13 cellular contexts compared by ENCODE assay signal in genomic region chr4:188941524-188942109, GRCh38.
DNase-seq lines count a peak whose midpoint lies in the region; ATAC-seq and TF ChIP-seq lines count a peak whose summit lies in the region.
"Had no signal": no experiment of that assay in that cellular context is flagged by ENCODE, and none has a peak within 500 bp of the region (broad histone marks: within the 10 kb centered on the region; RNA-seq: fewer than 3 reads in every experiment).

No MANE protein-coding gene starts in this region.

- H3K4me1 ChIP-seq in mesenchymal stem cell (ENCODE audit: control insufficient read depth, insufficient read depth, low read depth, low read length), result peaks cover 2% of the 10 kb centered on the region
- H3K4me1 ChIP-seq in vagina, result no peaks in the 10 kb centered on the region

- WGBS in mesenchymal stem cell, result 0% methylated on average over 3 of the region's 3 CpGs

- no peak overlapping the region for H4K8ac ChIP-seq in mesenchymal stem cell (ENCODE audit: low read length)

- TF ChIP-seq POLR2A in vagina (IDR thresholded peaks at IDR 0.05), result no peak

- H3K9me3 ChIP-seq in mesenchymal stem cell (ENCODE audit: control insufficient read depth, low read length) (no peaks in the 10 kb centered on the region), vagina (no peaks in the 10 kb centered on the region)

- H3K4me3 Mint-ChIP-seq in activated T-cell treated with anti-CD3 and anti-CD28 coated beads, Interleukin-2, amount 50 U/mL, for 4 hours, result no peak overlapping the region
- H3K4me3 Mint-ChIP-seq: neural crest cell had no signal

- H4K91ac ChIP-seq in mesenchymal stem cell (ENCODE audit: low read length), result no peak overlapping the region

- intact Hi-C loops in vagina (cut with DNase I), result no loop called here

- no peak for ATAC-seq in GM18520 (IDR thresholded peaks at IDR 0.05; ENCODE audit: unreplicated experiment)
- ATAC-seq in activated T-cell treated with anti-CD3 and anti-CD28 coated beads, Interleukin-2, amount 50 U/mL, for 4 hours, result no peak

- H3K36me3 Mint-ChIP-seq in activated T-cell treated with anti-CD3 and anti-CD28 coated beads, Interleukin-2, amount 50 U/mL, for 4 hours (ENCODE audit: insufficient read depth), result no peaks in the 10 kb centered on the region

- no peak overlapping the region for H3K23ac ChIP-seq in mesenchymal stem cell (ENCODE audit: low read length in 2 of 2)

- no peak overlapping the region for H2BK15ac ChIP-seq in mesenchymal stem cell (ENCODE audit: low read depth, poor library complexity, severe bottlenecking)

- peak overlapping the region in 1 of 2 experiments; percentile 2 for H3K4ac ChIP-seq in mesenchymal stem cell (ENCODE audit: low read depth in 1 of 2, low read length in 2 of 2)

- no peak overlapping the region for H3K4me2 ChIP-seq in mesenchymal stem cell (ENCODE audit: low read length, poor library complexity, severe bottlenecking)

- H3K27me3 ChIP-seq in mesenchymal stem cell (ENCODE audit: control insufficient read depth in 1 of 2, insufficient read depth in 1 of 2, low read length in 2 of 2) (no peaks in the 10 kb centered on the region), vagina (no peaks in the 10 kb centered on the region)

- no peaks in the 10 kb centered on the region for H3K27me3 Mint-ChIP-seq in activated T-cell treated with anti-CD3 and anti-CD28 coated beads, Interleukin-2, amount 50 U/mL, for 4 hours (ENCODE audit: low read depth)

- H2AK5ac ChIP-seq in mesenchymal stem cell (ENCODE audit: low read length, severe bottlenecking), result no peak overlapping the region

- H3K27ac ChIP-seq in mesenchymal stem cell (ENCODE audit: low read length, poor library complexity, severe bottlenecking) (peak overlapping the region; percentile 80), vagina (no peak overlapping the region)
- H3K27ac ChIP-seq: WERI-Rb-1 had no signal

- H2BK12ac ChIP-seq in mesenchymal stem cell (ENCODE audit: low read length in 2 of 2), result no peak overlapping the region

- H3K18ac ChIP-seq in mesenchymal stem cell (ENCODE audit: low read depth in 1 of 2, low read length in 2 of 2), result no peak overlapping the region

- no peak for TF ChIP-seq CTCF in cardiac fibroblast (IDR thresholded peaks at IDR 0.05; ENCODE audit: low read depth, low read length)
- TF ChIP-seq CTCF in vagina (IDR thresholded peaks at IDR 0.05), result no peak

- H3K4me1 Mint-ChIP-seq in activated T-cell treated with anti-CD3 and anti-CD28 coated beads, Interleukin-2, amount 50 U/mL, for 4 hours (ENCODE audit: low read depth), result no peaks in the 10 kb centered on the region
- H3K4me1 Mint-ChIP-seq: neural crest cell had no signal

- H3K36me3 ChIP-seq in mesenchymal stem cell (ENCODE audit: control insufficient read depth in 1 of 2, insufficient read depth in 2 of 2, low read depth in 1 of 2, low read length in 2 of 2), result no peaks in the 10 kb centered on the region
- no peaks in the 10 kb centered on the region for H3K36me3 ChIP-seq in vagina
- H3K36me3 ChIP-seq: WERI-Rb-1 had no signal

- H3K14ac ChIP-seq in mesenchymal stem cell (ENCODE audit: low read length in 2 of 2), result no peak overlapping the region

- no peak overlapping the region for H2BK120ac ChIP-seq in mesenchymal stem cell (ENCODE audit: low read depth, low read length)

- DNase-seq in AG20443 (ENCODE audit: low spot score) (peak; percentile 52), LoVo (ENCODE audit: low spot score) (peak; percentile 22), cardiac fibroblast (ENCODE audit: low read depth in 2 of 2) (peak; percentile 71 to 98), mesenchymal stem cell (peak; percentile 98), HuH-7.5 (ENCODE audit: low spot score) (no peak), vagina (ENCODE audit: extremely low spot score in 2 of 2) (no peak)
- no peak for DNase-seq in activated T-cell treated with anti-CD3 and anti-CD28 coated beads, Interleukin-2, amount 50 U/mL, for 4 hours
- DNase-seq: cortex of kidney; NCI-H1048; stimulated activated CD4-positive, alpha-beta T cell treated with anti-CD3 and anti-CD28 coated beads, Interleukin-1b, Interleukin-23, amount 100 ng/mL, for 48 hours; WERI-Rb-1 had no signal

- H3K9ac ChIP-seq in mesenchymal stem cell (ENCODE audit: low read length), result peak overlapping the region; percentile 53

- no peaks in the 10 kb centered on the region for H3K79me1 ChIP-seq in mesenchymal stem cell (replicated peaks; ENCODE audit: low read length, poor library complexity, severe bottlenecking)

- H2BK5ac ChIP-seq in mesenchymal stem cell (ENCODE audit: low read depth, low read length, poor library complexity, severe bottlenecking), result no peak overlapping the region

- no peak overlapping the region for H3K4me3 ChIP-seq in cardiac fibroblast (replicated peaks in 1 of 2; ENCODE audit: low read depth in 2 of 2, low read length in 2 of 2)
- peak overlapping the region in 1 of 2 experiments; percentile 12 for H3K4me3 ChIP-seq in mesenchymal stem cell (ENCODE audit: insufficient read depth in 1 of 2, low read depth in 1 of 2, low read length in 2 of 2)
- H3K4me3 ChIP-seq in vagina, result no peak overlapping the region

- peak overlapping the region; percentile 23 for H2AFZ ChIP-seq in mesenchymal stem cell (ENCODE audit: low read depth, low read length)

- peaks cover 17% of the 10 kb centered on the region for H3K9me3 Mint-ChIP-seq in activated T-cell treated with anti-CD3 and anti-CD28 coated beads, Interleukin-2, amount 50 U/mL, for 4 hours

Comparison
In these comparisons a context has a peak if more than half of its experiments do, and no peak if none do; other contexts are left out.
1. DNase-seq: peak in AG20443 (single experiment), LoVo (single experiment), cardiac fibroblast (2 of 2) and mesenchymal stem cell (single experiment); none in HuH-7.5 (single experiment), activated T-cell treated with anti-CD3 and anti-CD28 coated beads, Interleukin-2, amount 50 U/mL, for 4 hours (single experiment) and vagina (0 of 2).